In genomic region chr12:53352331-53353258, GRCh38 we compare ENCODE assay signal across 8 cellular contexts. TPM values are rescaled to one million over a fixed set of nuclear protein-coding genes. Genes with fewer than 3 reads are reported as not detected.
DNase-seq lines count a peak whose midpoint lies in the region; ATAC-seq, FAIRE-seq and TF ChIP-seq lines count a peak whose summit lies in the region.

No MANE protein-coding gene starts in this region.

- H3K56ac ChIP-seq in IMR-90 (ENCODE audit: extremely low read depth, insufficient read depth, low read length), result no peak overlapping the region

- H3K9me1 ChIP-seq in IMR-90 (ENCODE audit: insufficient read depth, low read length), result no peaks in the 10 kb centered on the region

- POLR2A ChIA-PET in IMR-90 (lab: Charles Lee; ENCODE audit: unreplicated experiment), result interaction anchor here (1.0 kb wide), 1 partner anchor 33 kb away, joined by 3 read pairs; no protein-coding TSS in a partner anchor

- intact Hi-C loops in IMR-90 (cut with micrococcal nuclease), result loop anchor here (1.0 to 2.0 kb wide), 2 partner anchors 69 to 156 kb away; no protein-coding TSS in a partner anchor

- no peak overlapping the region for H2BK120ac ChIP-seq in IMR-90 (ENCODE audit: low read depth, low read length)

- no peaks in the 10 kb centered on the region for H4K20me1 ChIP-seq in IMR-90 (ENCODE audit: insufficient read depth, low read length)
- H4K20me1 ChIP-seq in OCI-LY1 (ENCODE audit: insufficient read depth, low read length), result no peaks in the 10 kb centered on the region

- no peaks in the 10 kb centered on the region for H3F3A ChIP-seq in OCI-LY1 (ENCODE audit: insufficient read depth, low read length)

- FAIRE-seq in GM19239 (lab: Jason Lieb, UNC), result peak; percentile 93

- H3K9ac ChIP-seq in IMR-90 (ENCODE audit: low read depth, low read length) (no peak overlapping the region), OCI-LY1 (ENCODE audit: low read length) (no peak overlapping the region), mucosa of rectum (ENCODE audit: low read depth in 1 of 2, low read length in 2 of 2) (peak overlapping the region; percentile 23 to 38)

- no peaks in the 10 kb centered on the region for H3K9me2 ChIP-seq in OCI-LY1 (ENCODE audit: low read depth, low read length)

- BruUV-seq in IMR-90 (replicated peaks; lab: Mats Ljungman, UMichigan), result no TSS peak

- H3K14ac ChIP-seq in IMR-90 (replicated peaks; ENCODE audit: low read depth, low read length), result no peak overlapping the region

- CTCF ChIA-PET in IMR-90 (lab: Yijun Ruan, JAX), result interaction anchor here (0.6 to 4.1 kb wide), 15 partner anchors 25 to 122 kb away, joined by 3 to 40 read pairs (median 4); partner anchors contain the start of genes AAAS, AMHR2 and PFDN5

- peak; percentile 71 for DNase-seq in AG20443 (ENCODE audit: low spot score)
- peak; percentile 75 for DNase-seq in GM19239 (ENCODE audit: insufficient read length, low spot score)
- DNase-seq in IMR-90, result peak; percentile 83
- DNase-seq in activated CD8-positive, alpha-beta memory T cell treated with anti-CD3 and anti-CD28 coated beads, Interleukin-2, amount 50 U/mL, for 1 hour (ENCODE audit: extremely low read depth), result peak; percentile 63
- peak; percentile 64 for DNase-seq in epidermal melanocyte (ENCODE audit: insufficient read length, low spot score)
- peak; percentile 60 for DNase-seq in stimulated activated CD8-positive, alpha-beta memory T cell treated with anti-CD3 and anti-CD28 coated beads, Interleukin-7, amount 100 ng/mL, for 24 hours (ENCODE audit: low read depth)

- no peaks in the 10 kb centered on the region for H3K79me2 ChIP-seq in OCI-LY1 (ENCODE audit: insufficient read depth, low read length)

- TF ChIP-seq CTCF in IMR-90 (conservative IDR thresholded peaks at IDR 0.05; ENCODE audit: low read depth, low read length) (peak; percentile 96), OCI-LY1 (IDR thresholded peaks at IDR 0.05; ENCODE audit: low read length) (peak; percentile 87)

- peak overlapping the region; percentile 41; the same call in 1 of the 2 replicates for H2BK20ac ChIP-seq in IMR-90 (ENCODE audit: low read depth, low read length)

- H3K27ac ChIP-seq in IMR-90 (ENCODE audit: insufficient read depth, low read length) (no peak overlapping the region), OCI-LY1 (ENCODE audit: low read depth, low read length, poor library complexity, severe bottlenecking) (peak overlapping the region; percentile 45), mucosa of rectum (ENCODE audit: low read depth in 2 of 2, low read length in 2 of 2) (peak overlapping the region; percentile 75 to 79)

- TF ChIP-seq POLR2A in IMR-90 (IDR thresholded peaks at IDR 0.05; ENCODE audit: low read depth, low read length), result no peak

- no peaks in the 10 kb centered on the region for H3K36me3 ChIP-seq in IMR-90 (ENCODE audit: control insufficient read depth, insufficient read depth, low read length)
- H3K36me3 ChIP-seq in OCI-LY1 (ENCODE audit: insufficient read depth, low read length), result no peaks in the 10 kb centered on the region
- H3K36me3 ChIP-seq in mucosa of rectum (ENCODE audit: control insufficient read depth in 2 of 2, insufficient read depth in 2 of 2, low read length in 2 of 2), result no peaks in the 10 kb centered on the region

- H3K4me2 ChIP-seq in IMR-90 (ENCODE audit: low read depth, low read length), result no peak overlapping the region
- H3K4me2 ChIP-seq in OCI-LY1 (ENCODE audit: low read length), result no peak overlapping the region

- no peaks in the 10 kb centered on the region for H3K79me1 ChIP-seq in IMR-90 (ENCODE audit: low read depth in 1 of 2, low read length in 2 of 2)

- no peak overlapping the region for H3K23ac ChIP-seq in IMR-90 (ENCODE audit: low read depth, low read length)

- H2AFZ ChIP-seq in IMR-90 (replicated peaks; ENCODE audit: low read length, poor library complexity) (peak overlapping the region; percentile 62), OCI-LY1 (ENCODE audit: low read length) (no peak overlapping the region)

- H2AK9ac ChIP-seq in IMR-90 (replicated peaks; ENCODE audit: low read depth, low read length, poor library complexity), result no peak overlapping the region

- peak; percentile 99 for ATAC-seq in IMR-90 (ENCODE audit: low read depth)

- no peak overlapping the region for H2BK15ac ChIP-seq in IMR-90 (ENCODE audit: low read depth, low read length)

- peak overlapping the region in 1 of 2 experiments; percentile 13; a peak in 1 of 4 replicates for H4K8ac ChIP-seq in IMR-90 (ENCODE audit: low read depth in 2 of 2, low read length in 2 of 2)

- dilution Hi-C loops in IMR-90 (cut with HindIII; ENCODE audit: low sequenced_read_pairs, unreplicated experiment), result no loop called here

- H3K27me3 ChIP-seq in IMR-90 (ENCODE audit: control insufficient read depth, insufficient read depth, low read length), result no peaks in the 10 kb centered on the region
- no peaks in the 10 kb centered on the region for H3K27me3 ChIP-seq in OCI-LY1 (ENCODE audit: insufficient read depth, low read length)
- H3K27me3 ChIP-seq in mucosa of rectum (ENCODE audit: control insufficient read depth in 2 of 2, insufficient read depth in 2 of 2, low read length in 2 of 2), result no peaks in the 10 kb centered on the region

- WGBS in IMR-90 (ENCODE audit: extremely low coverage in 2 of 2, insufficient read length in 1 of 2), 2 experiments, result 66% methylated on average over 10 of the region's 22 CpGs; no CpG with 5 or more reads in 1 of the 2 experiments

- no peaks in the 10 kb centered on the region for H3K9me3 ChIP-seq in IMR-90 (ENCODE audit: control insufficient read depth, insufficient read depth, low read length)
- no peaks in the 10 kb centered on the region for H3K9me3 ChIP-seq in OCI-LY1 (ENCODE audit: low read length)
- no peaks in the 10 kb centered on the region for H3K9me3 ChIP-seq in mucosa of rectum (ENCODE audit: control insufficient read depth in 2 of 2, low read length in 2 of 2)

- no peak overlapping the region for H2BK5ac ChIP-seq in IMR-90 (ENCODE audit: low read depth, low read length, poor library complexity, severe bottlenecking)

- no peaks in the 10 kb centered on the region for H3K4me1 ChIP-seq in IMR-90 (ENCODE audit: control insufficient read depth, insufficient read depth, low read length)
- peaks cover 7% of the 10 kb centered on the region for H3K4me1 ChIP-seq in OCI-LY1 (ENCODE audit: insufficient read depth, low read length, severe bottlenecking)
- H3K4me1 ChIP-seq in mucosa of rectum (ENCODE audit: control insufficient read depth in 2 of 2, insufficient read depth in 2 of 2, low read length in 2 of 2), result peaks cover 3 to 8% of the 10 kb centered on the region in 2 donors

- no peak overlapping the region for H3K18ac ChIP-seq in IMR-90 (ENCODE audit: low read depth, low read length)

- TF ChIP-seq RAD21 in IMR-90 (IDR thresholded peaks at IDR 0.05; ENCODE audit: low read length), result peak; percentile 94

- no peak overlapping the region for H2AK5ac ChIP-seq in IMR-90 (ENCODE audit: low read depth, low read length)

- no peak overlapping the region for H4K91ac ChIP-seq in IMR-90 (ENCODE audit: insufficient read depth, low read depth, low read length)

- H3K4me3 ChIP-seq in IMR-90 (ENCODE audit: insufficient read depth, low read depth, low read length) (no peak overlapping the region), OCI-LY1 (ENCODE audit: low read depth, low read length, poor library complexity, severe bottlenecking) (no peak overlapping the region), mucosa of rectum (ENCODE audit: low read length in 2 of 2) (peak overlapping the region; percentile 5 to 23)

- no peak overlapping the region for H3K4ac ChIP-seq in IMR-90 (ENCODE audit: low read depth, low read length)

- in situ Hi-C loops in IMR-90 (cut with MboI; ENCODE audit: low sequenced_read_pairs), result no loop called here

- H4K5ac ChIP-seq in IMR-90 (ENCODE audit: low read depth, low read length), result no peak overlapping the region

TF ChIP-seq in IMR-90, 13 proteins besides CTCF, POLR2A, EP300 and RAD21:
- no peak for TF ChIP-seq CHD1 (IDR thresholded peaks at IDR 0.05; ENCODE audit: low read depth, low read length)
- peak; percentile 97 for TF ChIP-seq SMC3 (IDR thresholded peaks at IDR 0.05; ENCODE audit: low read depth, low read length)

RNA-seq across cellular contexts. Expression of gene SP7, which starts 16.4 kb away (rescaled TPM):
- total RNA-seq in IMR-90 (2012; rRNA removed), result not detected in 2 replicates
- not detected in 2 replicates for polyA plus RNA-seq in IMR-90 (2012; rRNA removed)
- polyA plus RNA-seq in IMR-90 (2012; cell fraction: cytosol; rRNA removed), result not detected in 2 replicates
- polyA plus RNA-seq in IMR-90 (2012; cell fraction: nucleus; rRNA removed; ENCODE audit: low replicate concordance), result not detected in 2 replicates

RNA-seq across cellular contexts. Expression of gene SP1, which starts 27.4 kb away (rescaled TPM):
- total RNA-seq in IMR-90 (2012; rRNA removed), result 45.0 and 53.6 TPM in 2 replicates
- polyA plus RNA-seq in IMR-90 (2012; rRNA removed), result 19.7 and 21.2 TPM in 2 replicates
- 4.3 and 9.9 TPM in 2 replicates for polyA plus RNA-seq in IMR-90 (2012; cell fraction: cytosol; rRNA removed)
- 24.6 and 42.1 TPM in 2 replicates for polyA plus RNA-seq in IMR-90 (2012; cell fraction: nucleus; rRNA removed; ENCODE audit: low replicate concordance)

RNA-seq across cellular contexts. Expression of gene AAAS, which starts 31.2 kb away (rescaled TPM):
- total RNA-seq in IMR-90 (2012; rRNA removed), result 37.5 and 44.6 TPM in 2 replicates
- 67.1 and 71.9 TPM in 2 replicates for polyA plus RNA-seq in IMR-90 (2012; rRNA removed)
- 45.2 and 62.4 TPM in 2 replicates for polyA plus RNA-seq in IMR-90 (2012; cell fraction: cytosol; rRNA removed)
- 345 TPM in 2 replicates for polyA plus RNA-seq in IMR-90 (2012; cell fraction: nucleus; rRNA removed; ENCODE audit: low replicate concordance)

RNA-seq across cellular contexts. Expression of gene MYG1, which starts 53.1 kb away (rescaled TPM):
- 47.2 and 49.8 TPM in 2 replicates for total RNA-seq in IMR-90 (2012; rRNA removed)
- polyA plus RNA-seq in IMR-90 (2012; rRNA removed), result 63.7 and 73.6 TPM in 2 replicates
- polyA plus RNA-seq in IMR-90 (2012; cell fraction: cytosol; rRNA removed), result 54.6 and 65.0 TPM in 2 replicates
- polyA plus RNA-seq in IMR-90 (2012; cell fraction: nucleus; rRNA removed; ENCODE audit: low replicate concordance), result 92.8 and 136 TPM in 2 replicates

RNA-seq across cellular contexts. Expression of gene PFDN5, which starts 57.3 kb away (rescaled TPM):
- total RNA-seq in IMR-90 (2012; rRNA removed), result 764 and 1,011 TPM in 2 replicates
- 1,210 and 1,338 TPM in 2 replicates for polyA plus RNA-seq in IMR-90 (2012; rRNA removed)
- 519 and 1,135 TPM in 2 replicates for polyA plus RNA-seq in IMR-90 (2012; cell fraction: cytosol; rRNA removed)
- polyA plus RNA-seq in IMR-90 (2012; cell fraction: nucleus; rRNA removed; ENCODE audit: low replicate concordance), result 360 and 1,957 TPM in 2 replicates

Comparison
In these comparisons a context has a peak if more than half of its experiments do, and no peak if none do; other contexts are left out.
1. H3K4me3 ChIP-seq: peak in mucosa of rectum (2 of 2); none in IMR-90 (single experiment) and OCI-LY1 (single experiment).
2. H3K9ac ChIP-seq: peak in mucosa of rectum (2 of 2); none in IMR-90 (single experiment) and OCI-LY1 (single experiment).
3. Peak in every context shown above with its lines, with median percentiles within 50 percentile points of each other: DNase-seq.